22 cellular contexts compared by ENCODE assay signal in genomic region chr19:33506498-33506897, GRCh38. TPM values are rescaled to one million over a fixed set of nuclear protein-coding genes. Genes with fewer than 3 reads are reported as not detected.
A peak's percentile ranks its signal among the peaks of the same experiment; 100 is the strongest.
DNase-seq lines count a peak whose midpoint lies in the region; ATAC-seq and TF ChIP-seq lines count a peak whose summit lies in the region.
"Had no signal": no experiment of that assay in that cellular context is flagged by ENCODE, and none has a peak within 500 bp of the region (broad histone marks: within the 10 kb centered on the region; RNA-seq: fewer than 3 reads in every experiment).

No MANE protein-coding gene starts in this region.

- POLR2A ChIA-PET in activated naive CD8-positive, alpha-beta T cell treated with anti-CD3 and anti-CD28 coated beads, Interleukin-2, amount 10 ng/mL, durations not matched to agents 7 days and 5 days (lab: Charles Lee): no interaction called here
- POLR2A ChIA-PET in PC-3 (lab: Charles Lee; ENCODE audit: unreplicated experiment): no interaction called here

- ATAC-seq in activated naive CD8-positive, alpha-beta T cell treated with anti-CD3 and anti-CD28 coated beads, Interleukin-2, amount 10 ng/mL, durations not matched to agents 7 days and 5 days (ENCODE audit: low read depth): no peak
- ATAC-seq in PC-3 (no peak), GM19467 (IDR thresholded peaks at IDR 0.05; ENCODE audit: unreplicated experiment) (no peak), HG03097 (IDR thresholded peaks at IDR 0.05; ENCODE audit: low FRiP score, unreplicated experiment) (no peak)
- ATAC-seq: A549, Right ventricle myocardium inferior had no signal

- H3K36me3 Mint-ChIP-seq in activated naive CD8-positive, alpha-beta T cell treated with anti-CD3 and anti-CD28 coated beads, Interleukin-2, amount 10 ng/mL, durations not matched to agents 7 days and 5 days: peaks cover 2% of the 10 kb centered on the region
- H3K36me3 Mint-ChIP-seq in activated naive CD8-positive, alpha-beta T cell treated with anti-CD3 and anti-CD28 coated beads for 36 hours: peaks cover 6% of the 10 kb centered on the region
- H3K36me3 Mint-ChIP-seq in endothelial cell (ENCODE audit: low read depth, unreplicated experiment) (peaks cover 7% of the 10 kb centered on the region), progenitor cell of endocrine pancreas (ENCODE audit: insufficient read depth) (no peaks in the 10 kb centered on the region)

- no peak overlapping the region for H3K9ac ChIP-seq in PC-3 (ENCODE audit: low read length)

- BruUV-seq in PC-3 (replicated peaks; lab: Mats Ljungman, UMichigan): no TSS peak

- no peaks in the 10 kb centered on the region for H3K27me3 Mint-ChIP-seq in activated naive CD8-positive, alpha-beta T cell treated with anti-CD3 and anti-CD28 coated beads, Interleukin-2, amount 10 ng/mL, durations not matched to agents 7 days and 5 days
- no peaks in the 10 kb centered on the region for H3K27me3 Mint-ChIP-seq in activated naive CD8-positive, alpha-beta T cell treated with anti-CD3 and anti-CD28 coated beads for 36 hours
- peaks cover 1% of the 10 kb centered on the region for H3K27me3 Mint-ChIP-seq in endothelial cell (ENCODE audit: unreplicated experiment)
- H3K27me3 Mint-ChIP-seq in progenitor cell of endocrine pancreas: no peaks in the 10 kb centered on the region

- peaks cover 2% of the 10 kb centered on the region for H3K4me1 Mint-ChIP-seq in activated naive CD8-positive, alpha-beta T cell treated with anti-CD3 and anti-CD28 coated beads, Interleukin-2, amount 10 ng/mL, durations not matched to agents 7 days and 5 days
- no peaks in the 10 kb centered on the region for H3K4me1 Mint-ChIP-seq in activated naive CD8-positive, alpha-beta T cell treated with anti-CD3 and anti-CD28 coated beads for 36 hours
- peaks cover 15% of the 10 kb centered on the region for H3K4me1 Mint-ChIP-seq in endothelial cell (ENCODE audit: unreplicated experiment)
- H3K4me1 Mint-ChIP-seq in progenitor cell of endocrine pancreas (ENCODE audit: low read depth): no peaks in the 10 kb centered on the region

- H3F3A ChIP-seq in PC-3 (ENCODE audit: low read length, unreplicated experiment): no peaks in the 10 kb centered on the region

- no peak for DNase-seq in activated naive CD8-positive, alpha-beta T cell treated with anti-CD3 and anti-CD28 coated beads, Interleukin-2, amount 10 ng/mL, durations not matched to agents 7 days and 5 days
- no peak for DNase-seq in activated naive CD8-positive, alpha-beta T cell treated with anti-CD3 and anti-CD28 coated beads for 36 hours
- DNase-seq in PC-3 (no peak), endothelial cell (ENCODE audit: low spot score) (no peak), progenitor cell of endocrine pancreas (ENCODE audit: low spot score, unreplicated experiment) (no peak), AML-193 (lab: John Stamatoyannopoulos, UW) (no peak)
- DNase-seq: BE2C, DMS53, EL, H7, HFFc6, Kasumi-1, NCI-H1694, NCI-H2081 treated with DMSO at 0.1 percent for 48 hours, NCI-H2171 treated with DMSO at 0.1 percent for 48 hours, NCI-H524 treated with DMSO at 0.1 percent for 48 hours, NCI-H82 had no signal

- no peaks in the 10 kb centered on the region for H4K20me1 ChIP-seq in PC-3 (ENCODE audit: low read length)

- peaks cover 9% of the 10 kb centered on the region for H3K9me3 Mint-ChIP-seq in activated naive CD8-positive, alpha-beta T cell treated with anti-CD3 and anti-CD28 coated beads, Interleukin-2, amount 10 ng/mL, durations not matched to agents 7 days and 5 days
- H3K9me3 Mint-ChIP-seq in activated naive CD8-positive, alpha-beta T cell treated with anti-CD3 and anti-CD28 coated beads for 36 hours: peaks cover 6% of the 10 kb centered on the region
- H3K9me3 Mint-ChIP-seq in endothelial cell (ENCODE audit: unreplicated experiment) (no peaks in the 10 kb centered on the region), progenitor cell of endocrine pancreas (ENCODE audit: low read depth) (no peaks in the 10 kb centered on the region)
- H3K9me3 Mint-ChIP-seq: HFFc6 had no signal

- no peaks in the 10 kb centered on the region for H3K27me3 ChIP-seq in PC-3 (ENCODE audit: low read length)
- H3K27me3 ChIP-seq: BE2C, SJSA1 had no signal

- intact Hi-C loops in PC-3 (cut with micrococcal nuclease): no loop called here

- H3K4me3 Mint-ChIP-seq in activated naive CD8-positive, alpha-beta T cell treated with anti-CD3 and anti-CD28 coated beads, Interleukin-2, amount 10 ng/mL, durations not matched to agents 7 days and 5 days: no peak overlapping the region
- H3K4me3 Mint-ChIP-seq in activated naive CD8-positive, alpha-beta T cell treated with anti-CD3 and anti-CD28 coated beads for 36 hours: no peak overlapping the region
- H3K4me3 Mint-ChIP-seq in endothelial cell (ENCODE audit: unreplicated experiment): no peak overlapping the region
- H3K4me3 Mint-ChIP-seq in progenitor cell of endocrine pancreas (ENCODE audit: low read depth): no peak overlapping the region
- H3K4me3 Mint-ChIP-seq: HFFc6 had no signal

- H3K4me3 ChIP-seq in PC-3 (ENCODE audit: low read length): no peak overlapping the region
- H3K4me3 ChIP-seq: A549, SJSA1 had no signal

- H3K36me3 ChIP-seq in PC-3 (ENCODE audit: low read depth, low read length): no peaks in the 10 kb centered on the region

- H3K9me2 ChIP-seq in PC-3 (replicated peaks; ENCODE audit: low read length): no peaks in the 10 kb centered on the region

- H3K27ac Mint-ChIP-seq in activated naive CD8-positive, alpha-beta T cell treated with anti-CD3 and anti-CD28 coated beads, Interleukin-2, amount 10 ng/mL, durations not matched to agents 7 days and 5 days: peak overlapping the region; percentile 9
- no peak overlapping the region for H3K27ac Mint-ChIP-seq in activated naive CD8-positive, alpha-beta T cell treated with anti-CD3 and anti-CD28 coated beads for 36 hours
- H3K27ac Mint-ChIP-seq in endothelial cell (ENCODE audit: unreplicated experiment) (peak overlapping the region; percentile 41), progenitor cell of endocrine pancreas (peak overlapping the region; percentile 31)
- H3K27ac Mint-ChIP-seq: HFFc6 had no signal

- peaks cover 9% of the 10 kb centered on the region for H3K4me1 ChIP-seq in PC-3 (ENCODE audit: insufficient read depth, low read length)
- H3K4me1 ChIP-seq: A549, SJSA1 had no signal

- peak overlapping the region; percentile 31; the same call in 1 of the 2 replicates for H3K4me2 ChIP-seq in PC-3 (ENCODE audit: low read length)
- H3K4me2 ChIP-seq: A549 had no signal

- H3K9me3 ChIP-seq in PC-3 (ENCODE audit: low read length): no peaks in the 10 kb centered on the region
- H3K9me3 ChIP-seq: A549, BE2C, SJSA1 had no signal

- H3K27ac ChIP-seq in PC-3 (ENCODE audit: low read length): no peak overlapping the region
- H3K27ac ChIP-seq: A549, SJSA1 had no signal

- no peak overlapping the region for H2AFZ ChIP-seq in PC-3 (ENCODE audit: low read length)

- no peaks in the 10 kb centered on the region for H3K79me2 ChIP-seq in PC-3 (ENCODE audit: low read length)

- TF ChIP-seq CTCF in PC-3 (conservative IDR thresholded peaks at IDR 0.05; ENCODE audit: low read depth, low read length) (no peak), endothelial cell (IDR thresholded peaks at IDR 0.05; ENCODE audit: unreplicated experiment) (no peak), progenitor cell of endocrine pancreas (IDR thresholded peaks at IDR 0.05; ENCODE audit: unreplicated experiment) (no peak)

- CTCF ChIA-PET in PC-3 (lab: Charles Lee): no interaction called here

RNA-seq across cellular contexts. Expression of gene PEPD, which starts 15.1 kb away (rescaled TPM):
- 10 to 100 TPM; 23.5 to 26.2 TPM for total RNA-seq in activated naive CD8-positive, alpha-beta T cell treated with anti-CD3 and anti-CD28 coated beads, Interleukin-2, amount 10 ng/mL, durations not matched to agents 7 days and 5 days
- 10 to 100 TPM; 36.3 to 39.4 TPM for total RNA-seq in activated naive CD8-positive, alpha-beta T cell treated with anti-CD3 and anti-CD28 coated beads for 36 hours
- total RNA-seq in PC-3 (2014; rRNA removed) (53.4 and 59.0 TPM in 2 replicates), endothelial cell (ENCODE audit: unreplicated experiment) (40.5 TPM), progenitor cell of endocrine pancreas (39.2 and 43.7 TPM in 2 replicates)
